13 cellular contexts compared by ENCODE assay signal in genomic region chr3:66493464-66494099, GRCh38. TPM values are rescaled to one million over a fixed set of nuclear protein-coding genes. Genes with fewer than 3 reads are reported as not detected.
DNase-seq lines count a peak whose midpoint lies in the region; ATAC-seq and TF ChIP-seq lines count a peak whose summit lies in the region.
"Had no signal": no experiment of that assay in that cellular context is flagged by ENCODE, and none has a peak within 500 bp of the region (broad histone marks: within the 10 kb centered on the region; RNA-seq: fewer than 3 reads in every experiment).

No MANE protein-coding gene starts in this region.

- no peak for DNase-seq in breast epithelium (ENCODE audit: low spot score in 2 of 2)
- no peak for DNase-seq in mammary epithelial cell
- no peak for DNase-seq in WTC11 (ENCODE audit: low spot score)
- DNase-seq in left colon = no peak
- DNase-seq in tibial artery = peak in 1 of 2 donors; percentile 23
- no peak for DNase-seq in SK-N-SH
- DNase-seq in NCI-H2107 (lab: John Stamatoyannopoulos, UW) = no peak
- DNase-seq: adrenal gland; effector memory CD4-positive, alpha-beta T cell; EL; head of caudate nucleus; mesenchymal stem cell had no signal

- H2AFZ ChIP-seq in mammary epithelial cell (ENCODE audit: low read depth, low read length) (no peak overlapping the region), SK-N-SH (ENCODE audit: low read depth) (no peak overlapping the region)

- no peaks in the 10 kb centered on the region for H3K9me3 Mint-ChIP-seq in WTC11

- H3K79me2 ChIP-seq in mammary epithelial cell (ENCODE audit: insufficient read depth, low read length) (no peaks in the 10 kb centered on the region), SK-N-SH (ENCODE audit: insufficient read depth) (no peaks in the 10 kb centered on the region)

- no peak for TF ChIP-seq CTCF in breast epithelium (IDR thresholded peaks at IDR 0.05)
- TF ChIP-seq CTCF in mammary epithelial cell (conservative IDR thresholded peaks at IDR 0.05 in 1 of 2, IDR thresholded peaks at IDR 0.05 in 1 of 2; ENCODE audit: extremely low read depth in 1 of 2, insufficient read depth in 1 of 2, low read depth in 1 of 2, low read length in 2 of 2) = no peak
- no peak for TF ChIP-seq CTCF in WTC11 (IDR thresholded peaks at IDR 0.05)
- no peak for TF ChIP-seq CTCF in tibial artery (IDR thresholded peaks at IDR 0.05)
- no peak for TF ChIP-seq CTCF in SK-N-SH (IDR thresholded peaks at IDR 0.05)

- H3K4me1 ChIP-seq in breast epithelium (peaks cover 0 to 33% of the 10 kb centered on the region in 2 donors), mammary epithelial cell (ENCODE audit: insufficient read depth, low read length) (no peaks in the 10 kb centered on the region), tibial artery (peaks cover 0 to 95% (median 73%) of the 10 kb centered on the region in 4 donors), SK-N-SH (ENCODE audit: control insufficient read depth in 1 of 2, insufficient read depth in 2 of 2, low read depth in 1 of 2, low read length in 1 of 2) (no peaks in the 10 kb centered on the region)
- H3K4me1 ChIP-seq: adrenal gland had no signal

- no peak for TF ChIP-seq EP300 in SK-N-SH (IDR thresholded peaks at IDR 0.05; ENCODE audit: borderline replicate concordance in 1 of 2, low read depth in 1 of 2, low read length in 1 of 2)

- no peak for TF ChIP-seq RAD21 in SK-N-SH (IDR thresholded peaks at IDR 0.05; ENCODE audit: low read length)

- no peak overlapping the region for H3K9ac ChIP-seq in mammary epithelial cell (ENCODE audit: insufficient read depth, low read length)
- H3K9ac ChIP-seq in SK-N-SH = no peak overlapping the region

- no peaks in the 10 kb centered on the region for H3F3A ChIP-seq in SK-N-SH (replicated peaks; ENCODE audit: insufficient read depth)

- in situ Hi-C loops in mammary epithelial cell (cut with MboI; ENCODE audit: low sequenced_read_pairs in 2 of 2) = no loop called here

- H3K27me3 ChIP-seq in breast epithelium (no peaks in the 10 kb centered on the region), mammary epithelial cell (ENCODE audit: insufficient read depth, low read length) (no peaks in the 10 kb centered on the region), tibial artery (no peaks in the 10 kb centered on the region), SK-N-SH (ENCODE audit: insufficient read depth) (peaks cover 22% of the 10 kb centered on the region; the same call in 1 of the 2 replicates)
- H3K27me3 ChIP-seq: adrenal gland had no signal

- no peak overlapping the region for H3K4me3 ChIP-seq in breast epithelium
- no peak overlapping the region for H3K4me3 ChIP-seq in mammary epithelial cell (replicated peaks in 1 of 3; ENCODE audit: insufficient read depth in 1 of 3, low read depth in 2 of 3, low read length in 3 of 3)
- no peak overlapping the region for H3K4me3 ChIP-seq in tibial artery
- no peak overlapping the region for H3K4me3 ChIP-seq in SK-N-SH (ENCODE audit: low read depth in 2 of 2, low read length in 1 of 2)
- H3K4me3 ChIP-seq: adrenal gland had no signal

- no peak overlapping the region for H3K4me2 ChIP-seq in mammary epithelial cell (ENCODE audit: insufficient read depth, low read depth, low read length)
- H3K4me2 ChIP-seq in SK-N-SH = no peak overlapping the region

- 87% methylated on average over 4 of the region's 5 CpGs for WGBS in mammary epithelial cell (ENCODE audit: low coverage, missing lambda C conversion rate)
- 63% methylated on average over 5 of the region's 5 CpGs for WGBS in SK-N-SH (ENCODE audit: low lambda C conversion rate)

- H3K27ac Mint-ChIP-seq in WTC11 = peak overlapping the region; percentile 97

- BruUV-seq in mammary epithelial cell (replicated peaks; lab: Mats Ljungman, UMichigan) = no TSS peak

- H4K20me1 ChIP-seq in mammary epithelial cell (ENCODE audit: insufficient read depth, low read length) = no peaks in the 10 kb centered on the region
- H4K20me1 ChIP-seq in SK-N-SH (ENCODE audit: insufficient read depth) = no peaks in the 10 kb centered on the region

- CTCF ChIA-PET in mammary epithelial cell (lab: Charles Lee; ENCODE audit: low non-redundant PET) (no interaction called here), WTC11 (lab: Charles Lee) (interaction anchor here (0.6 to 1.5 kb wide), 2 partner anchors 85 to 732 kb away, joined by 3 to 7 read pairs; no protein-coding TSS in a partner anchor), SK-N-SH (lab: Yijun Ruan, JAX) (interaction anchor here (0.8 to 2.5 kb wide), 3 partner anchors 86 to 239 kb away, joined by 3 to 9 read pairs (median 3); no protein-coding TSS in a partner anchor)

- H3K36me3 ChIP-seq in breast epithelium (no peaks in the 10 kb centered on the region), mammary epithelial cell (ENCODE audit: insufficient read depth, low read length) (no peaks in the 10 kb centered on the region), tibial artery (no peaks in the 10 kb centered on the region), SK-N-SH (replicated peaks in 1 of 2; ENCODE audit: control insufficient read depth in 1 of 2, insufficient read depth in 2 of 2, low read length in 1 of 2) (no peaks in the 10 kb centered on the region)
- H3K36me3 ChIP-seq: adrenal gland had no signal

- H3K4me1 Mint-ChIP-seq in WTC11 = peaks cover 97% of the 10 kb centered on the region

- H3K36me3 Mint-ChIP-seq in WTC11 = no peaks in the 10 kb centered on the region

- POLR2A ChIA-PET in WTC11 (lab: Charles Lee) (interaction anchor here (1.5 to 3.3 kb wide), 2 partner anchors 10 to 51 kb away, joined by 4 to 13 read pairs; no protein-coding TSS in a partner anchor), SK-N-SH (lab: Yijun Ruan, JAX) (no interaction called here)

- intact Hi-C loops in breast epithelium (cut with DNase I; ENCODE audit: low total_unique reads) (no loop called here), mammary epithelial cell (cut with micrococcal nuclease) (no loop called here), left colon (cut with DNase I, micrococcal nuclease) (loop anchor here in 1 of 2 donors (10.0 kb wide), 1 partner anchor 69 kb away; no protein-coding TSS in a partner anchor), tibial artery (cut with DNase I; ENCODE audit: low total_unique reads) (no loop called here)

- H3K27me3 Mint-ChIP-seq in WTC11 (ENCODE audit: low read depth) = no peaks in the 10 kb centered on the region

- peak overlapping the region; percentile 95 for H3K4me3 Mint-ChIP-seq in WTC11

- H3K9me3 ChIP-seq in breast epithelium (no peaks in the 10 kb centered on the region), mammary epithelial cell (replicated peaks; ENCODE audit: insufficient read depth, low read length) (no peaks in the 10 kb centered on the region), tibial artery (no peaks in the 10 kb centered on the region), SK-N-SH (no peaks in the 10 kb centered on the region)
- H3K9me3 ChIP-seq: adrenal gland had no signal

- TF ChIP-seq POLR2A in breast epithelium (IDR thresholded peaks at IDR 0.05) = no peak

- no peaks in the 10 kb centered on the region for H3K9me2 ChIP-seq in SK-N-SH

- H3K27ac ChIP-seq in breast epithelium (peak overlapping the region; percentile 80 to 93), mammary epithelial cell (ENCODE audit: insufficient read depth, low read depth, low read length) (no peak overlapping the region), tibial artery (peak overlapping the region; percentile 91 to 99), SK-N-SH (ENCODE audit: low read depth in 2 of 2, low read length in 1 of 2) (no peak overlapping the region)
- H3K27ac ChIP-seq: adrenal gland had no signal

- dilution Hi-C loops in mammary epithelial cell (cut with HindIII; ENCODE audit: low sequenced_read_pairs) = loop anchor here (5.0 kb wide), 1 partner anchor 86 kb away; no protein-coding TSS in a partner anchor

- ATAC-seq in WTC11 (no peak), left colon (peak; percentile 67), HG02840 (IDR thresholded peaks at IDR 0.05; ENCODE audit: low FRiP score, unreplicated experiment) (no peak)

TF ChIP-seq in WTC11, 78 proteins besides CTCF, POLR2A, EP300 and RAD21 (continues in another document):
- no peak for TF ChIP-seq ZNF512 (CRISPR knock-in tag; IDR thresholded peaks at IDR 0.05; ENCODE audit: borderline replicate concordance)

TF ChIP-seq in SK-N-SH, 30 proteins besides CTCF, POLR2A, EP300 and RAD21:
- TF ChIP-seq TEAD4 (IDR thresholded peaks at IDR 0.05; ENCODE audit: borderline replicate concordance, insufficient read depth) = no peak
- no peak for TF ChIP-seq RCOR1 (IDR thresholded peaks at IDR 0.05; ENCODE audit: low read length)
- TF ChIP-seq FOSL2 (IDR thresholded peaks at IDR 0.05; ENCODE audit: borderline replicate concordance, low read depth) = no peak
- TF ChIP-seq TAF1 (IDR thresholded peaks at IDR 0.05; ENCODE audit: borderline replicate concordance, low read depth, low read length) = no peak
- TF ChIP-seq YY1 (IDR thresholded peaks at IDR 0.05; ENCODE audit: low read depth) = no peak
- TF ChIP-seq SIN3A (IDR thresholded peaks at IDR 0.05; ENCODE audit: borderline replicate concordance, low read depth, low read length) = no peak
- no peak for TF ChIP-seq GATA2 (CRISPR knock-in tag; IDR thresholded peaks at IDR 0.05)
- TF ChIP-seq SMC3 (IDR thresholded peaks at IDR 0.05; ENCODE audit: low read depth, low read length) = no peak
TF ChIP-seq in SK-N-SH: peak in this region for 0.

RNA-seq across cellular contexts. Expression of gene LRIG1, which starts 7.2 kb away (rescaled TPM):
- 100 to 1,000 TPM in 2 of 3 donors, 10 to 100 TPM in 1; 66.1 to 227 (median 131) TPM for total RNA-seq in breast epithelium
- total RNA-seq in mammary epithelial cell = 10 to 100 TPM; 11.7 to 15.3 TPM
- polyA plus RNA-seq in mammary epithelial cell = 10.4 TPM
- polyA minus RNA-seq in mammary epithelial cell = 82.8 TPM
- total RNA-seq in WTC11 (2021) = 105 to 109 TPM (median 108 TPM) in 3 replicates
- 10 to 100 TPM; 55.4 to 57.0 TPM for total RNA-seq in left colon
- polyA plus RNA-seq in SK-N-SH (2012; rRNA removed) = 1.5 and 1.7 TPM in 2 replicates
- 1.5 and 1.9 TPM in 2 replicates for polyA plus RNA-seq in SK-N-SH (2012; cell fraction: cytosol; rRNA removed)
- polyA plus RNA-seq in SK-N-SH (2012; cell fraction: nucleus; rRNA removed) = 2.5 and 2.9 TPM in 2 replicates

Comparison
In these comparisons a context has a peak if more than half of its experiments do, and no peak if none do; other contexts are left out.
1. H3K27ac ChIP-seq: peak in breast epithelium (2 of 2) and tibial artery (2 of 2); none in mammary epithelial cell (single experiment) and SK-N-SH (0 of 2).